8 cellular contexts compared by ENCODE assay signal in genomic region chr3:183427206-183428139, GRCh38. TPM values are rescaled to one million over a fixed set of nuclear protein-coding genes. Genes with fewer than 3 reads are reported as not detected.
DNase-seq lines count a peak whose midpoint lies in the region; ATAC-seq and TF ChIP-seq lines count a peak whose summit lies in the region.

No MANE protein-coding gene starts in this region.

- peaks cover 0 to 37% (median 8%) of the 10 kb centered on the region in 9 donors for H3K27me3 ChIP-seq in heart left ventricle
- peaks cover 24% of the 10 kb centered on the region for H3K27me3 ChIP-seq in iPS-18a (ENCODE audit: control insufficient read depth, insufficient read depth, low read length)

- H3K4me3 Mint-ChIP-seq in activated CD8-positive, alpha-beta T cell treated with anti-CD3 and anti-CD28 coated beads for 36 hours: peak overlapping the region; percentile 84
- peak overlapping the region; percentile 78 for H3K4me3 Mint-ChIP-seq in stimulated activated effector memory CD8-positive, alpha-beta T cell treated with anti-CD3 and anti-CD28 coated beads, Interleukin-12 subunit alpha, Interleukin-12 subunit beta, amount 100 ng/mL, for 72 hours

- intact Hi-C loops in heart left ventricle (cut with DNase I) (no loop called here), left ventricle myocardium superior (cut with micrococcal nuclease) (no loop called here)
- intact Hi-C loops in activated CD8-positive, alpha-beta T cell treated with anti-CD3 and anti-CD28 coated beads for 36 hours (cut with micrococcal nuclease): no loop called here

- DNase-seq in heart left ventricle (no peak), left ventricle myocardium superior (no peak), amniotic stem cell (lab: John Stamatoyannopoulos, UW) (no peak)
- DNase-seq in activated CD8-positive, alpha-beta T cell treated with anti-CD3 and anti-CD28 coated beads for 36 hours: no peak
- DNase-seq in stimulated activated effector memory CD8-positive, alpha-beta T cell treated with anti-CD3 and anti-CD28 coated beads, Interleukin-12 subunit alpha, Interleukin-12 subunit beta, amount 100 ng/mL, for 72 hours (ENCODE audit: low spot score in 2 of 2): peak in 1 of 2 donors; percentile 51

- no peaks in the 10 kb centered on the region for H3K9me3 Mint-ChIP-seq in activated CD8-positive, alpha-beta T cell treated with anti-CD3 and anti-CD28 coated beads for 36 hours
- H3K9me3 Mint-ChIP-seq in stimulated activated effector memory CD8-positive, alpha-beta T cell treated with anti-CD3 and anti-CD28 coated beads, Interleukin-12 subunit alpha, Interleukin-12 subunit beta, amount 100 ng/mL, for 72 hours: no peaks in the 10 kb centered on the region

- POLR2A ChIA-PET in activated CD8-positive, alpha-beta T cell treated with anti-CD3 and anti-CD28 coated beads for 36 hours (lab: Charles Lee): interaction anchor here (1.0 to 2.1 kb wide), 6 partner anchors 11 to 128 kb away, joined by 3 to 6 read pairs (median 4); partner anchors contain the start of gene KLHL6

- H3K27ac ChIP-seq in heart left ventricle (no peak overlapping the region), iPS-18a (ENCODE audit: low read length) (no peak overlapping the region)

- H3K4me3 ChIP-seq in heart left ventricle: peak overlapping the region; percentile 46 to 83 (median 72)
- peak overlapping the region; percentile 82 for H3K4me3 ChIP-seq in iPS-18a (ENCODE audit: low read length)

- CTCF ChIA-PET in activated CD8-positive, alpha-beta T cell treated with anti-CD3 and anti-CD28 coated beads for 36 hours (lab: Charles Lee): interaction anchor here (1.4 to 1.8 kb wide), 6 partner anchors 9 to 457 kb away, joined by 3 to 6 read pairs (median 4); no protein-coding TSS in a partner anchor

- H3K27me3 Mint-ChIP-seq in activated CD8-positive, alpha-beta T cell treated with anti-CD3 and anti-CD28 coated beads for 36 hours: no peaks in the 10 kb centered on the region

- WGBS in heart left ventricle, 4 donors: 29 to 38% (median 34%) methylated on average over 28 to 40 of the region's 40 CpGs

- peaks cover 0 to 20% (median 10%) of the 10 kb centered on the region in 12 donors for H3K4me1 ChIP-seq in heart left ventricle
- peaks cover 10% of the 10 kb centered on the region for H3K4me1 ChIP-seq in iPS-18a (ENCODE audit: control insufficient read depth, low read depth, low read length)

- H3K4me1 Mint-ChIP-seq in activated CD8-positive, alpha-beta T cell treated with anti-CD3 and anti-CD28 coated beads for 36 hours (ENCODE audit: low read depth): peaks cover 36% of the 10 kb centered on the region
- peaks cover 51% of the 10 kb centered on the region for H3K4me1 Mint-ChIP-seq in stimulated activated effector memory CD8-positive, alpha-beta T cell treated with anti-CD3 and anti-CD28 coated beads, Interleukin-12 subunit alpha, Interleukin-12 subunit beta, amount 100 ng/mL, for 72 hours

- H3K27ac Mint-ChIP-seq in activated CD8-positive, alpha-beta T cell treated with anti-CD3 and anti-CD28 coated beads for 36 hours: peak overlapping the region; percentile 30
- H3K27ac Mint-ChIP-seq in stimulated activated effector memory CD8-positive, alpha-beta T cell treated with anti-CD3 and anti-CD28 coated beads, Interleukin-12 subunit alpha, Interleukin-12 subunit beta, amount 100 ng/mL, for 72 hours: no peak overlapping the region

- peak overlapping the region; percentile 38 for H3K9ac ChIP-seq in iPS-18a (ENCODE audit: low read length)

- no peaks in the 10 kb centered on the region for H3K36me3 Mint-ChIP-seq in activated CD8-positive, alpha-beta T cell treated with anti-CD3 and anti-CD28 coated beads for 36 hours (ENCODE audit: low read depth)
- no peaks in the 10 kb centered on the region for H3K36me3 Mint-ChIP-seq in stimulated activated effector memory CD8-positive, alpha-beta T cell treated with anti-CD3 and anti-CD28 coated beads, Interleukin-12 subunit alpha, Interleukin-12 subunit beta, amount 100 ng/mL, for 72 hours

- no peaks in the 10 kb centered on the region for H3K9me3 ChIP-seq in heart left ventricle
- no peaks in the 10 kb centered on the region for H3K9me3 ChIP-seq in iPS-18a (ENCODE audit: control insufficient read depth, low read depth, low read length)

- H3K36me3 ChIP-seq in heart left ventricle: no peaks in the 10 kb centered on the region
- H3K36me3 ChIP-seq in iPS-18a (ENCODE audit: control insufficient read depth, low read depth, low read length): no peaks in the 10 kb centered on the region

- TF ChIP-seq POLR2A in heart left ventricle (IDR thresholded peaks at IDR 0.05): no peak

- no peak for ATAC-seq in heart left ventricle
- no peak for ATAC-seq in left ventricle myocardium superior
- no peak for ATAC-seq in activated CD8-positive, alpha-beta T cell treated with anti-CD3 and anti-CD28 coated beads for 36 hours
- ATAC-seq in stimulated activated effector memory CD8-positive, alpha-beta T cell treated with anti-CD3 and anti-CD28 coated beads, Interleukin-12 subunit alpha, Interleukin-12 subunit beta, amount 100 ng/mL, for 72 hours: no peak
- no peak for ATAC-seq in HG02973 (IDR thresholded peaks at IDR 0.05; ENCODE audit: unreplicated experiment)
- ATAC-seq in GM19023 (IDR thresholded peaks at IDR 0.05; ENCODE audit: unreplicated experiment): no peak

- TF ChIP-seq CTCF in heart left ventricle (IDR thresholded peaks at IDR 0.05): no peak
- TF ChIP-seq CTCF in activated CD8-positive, alpha-beta T cell treated with anti-CD3 and anti-CD28 coated beads for 36 hours (IDR thresholded peaks at IDR 0.05): no peak

RNA-seq across cellular contexts. Expression of gene MCF2L2, which starts 0.9 kb away (rescaled TPM):
- total RNA-seq in heart left ventricle (1 to 10 TPM in 1 of 9 donors, under 1 TPM in 7, not detected in 1; 0.12 to 1.4 (median 0.23) TPM), left ventricle myocardium superior (0.25 TPM)
- polyA plus RNA-seq in heart left ventricle: under 1 TPM; 0.12 to 0.46 TPM
- 1 to 10 TPM; 3.5 to 3.7 TPM for total RNA-seq in activated CD8-positive, alpha-beta T cell treated with anti-CD3 and anti-CD28 coated beads for 36 hours
